In the genomic region with DNA sequence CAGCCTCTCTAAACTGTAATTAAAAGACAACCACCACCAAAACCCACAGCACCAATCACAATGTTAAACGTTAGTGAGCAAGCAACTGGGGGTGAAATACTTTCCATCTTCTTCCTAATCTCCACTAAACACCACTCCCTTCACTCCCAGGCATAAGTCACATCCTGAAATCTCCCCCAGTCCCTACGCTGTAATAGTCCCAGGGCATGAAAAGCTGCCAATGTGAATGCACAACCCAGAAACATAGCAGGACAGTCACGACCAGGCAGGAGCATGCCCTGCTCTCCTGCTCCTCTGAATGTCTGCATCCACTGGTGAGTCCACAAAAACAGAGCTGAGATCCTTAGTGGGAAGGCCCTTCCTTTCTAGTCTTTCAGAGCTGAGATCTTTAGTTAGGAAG, we compare ENCODE assay signal across 1 cellular context.
TF ChIP-seq lines count a peak whose summit lies in the region.

No MANE protein-coding gene starts in this region.

TF ChIP-seq in IMR-90, 13 proteins besides CTCF, POLR2A, EP300 and RAD21 (continued from another document):
- TF ChIP-seq, protein P1, sequence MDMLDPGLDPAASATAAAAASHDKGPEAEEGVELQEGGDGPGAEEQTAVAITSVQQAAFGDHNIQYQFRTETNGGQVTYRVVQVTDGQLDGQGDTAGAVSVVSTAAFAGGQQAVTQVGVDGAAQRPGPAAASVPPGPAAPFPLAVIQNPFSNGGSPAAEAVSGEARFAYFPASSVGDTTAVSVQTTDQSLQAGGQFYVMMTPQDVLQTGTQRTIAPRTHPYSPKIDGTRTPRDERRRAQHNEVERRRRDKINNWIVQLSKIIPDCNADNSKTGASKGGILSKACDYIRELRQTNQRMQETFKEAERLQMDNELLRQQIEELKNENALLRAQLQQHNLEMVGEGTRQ (IDR thresholded peaks at IDR 0.05; ENCODE audit: low read depth, low read length) = no peak
- no peak for TF ChIP-seq MAZ (IDR thresholded peaks at IDR 0.05; ENCODE audit: borderline replicate concordance, low read depth, low read length)
